Comparison of ENCODE assay signal across 8 cellular contexts in the genomic region with DNA sequence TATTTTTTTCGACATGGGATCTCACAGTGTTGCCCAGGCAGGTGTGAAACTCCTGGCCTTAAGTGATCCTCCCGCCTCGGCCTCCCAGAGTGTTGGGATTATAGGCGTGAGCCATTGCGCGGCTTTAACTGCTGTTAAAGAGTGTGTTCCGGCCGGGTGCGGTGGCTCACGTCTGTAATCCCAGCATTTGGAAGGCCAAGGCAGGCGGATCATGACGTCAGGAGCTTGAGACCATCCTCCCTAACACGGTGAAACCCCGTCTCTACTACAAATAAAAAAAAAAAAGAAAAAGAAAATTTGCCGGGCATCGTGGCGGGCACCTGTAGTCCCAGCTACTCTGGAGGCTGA. TPM values are rescaled to one million over a fixed set of nuclear protein-coding genes. Genes with fewer than 3 reads are reported as not detected.
DNase-seq lines count a peak whose midpoint lies in the region; ATAC-seq, FAIRE-seq and TF ChIP-seq lines count a peak whose summit lies in the region.

No MANE protein-coding gene starts in this region.

- ATAC-seq in GM18498 (IDR thresholded peaks at IDR 0.05; ENCODE audit: unreplicated experiment) (no peak), HG02678 (IDR thresholded peaks at IDR 0.05; ENCODE audit: unreplicated experiment) (no peak)

- TF ChIP-seq CTCF in AG10803 (conservative IDR thresholded peaks at IDR 0.05; ENCODE audit: low read length) (no peak), bronchial epithelial cell (IDR thresholded peaks at IDR 0.05; ENCODE audit: insufficient read depth, low read length, severe bottlenecking) (no peak)

- H3K9ac ChIP-seq in muscle layer of colon (ENCODE audit: low read length): peak overlapping the region; percentile 86

- peaks cover 9% of the 10 kb centered on the region for H3K4me1 ChIP-seq in muscle layer of colon (ENCODE audit: insufficient read depth, low read length)

- FAIRE-seq in bronchial epithelial cell (lab: Jason Lieb, UNC): no peak

- H3K4me3 ChIP-seq in AG10803 (ENCODE audit: low read length): peak overlapping the region; percentile 91
- peak overlapping the region; percentile 85 for H3K4me3 ChIP-seq in Jurkat, Clone E6-1 (ENCODE audit: low read length)
- H3K4me3 ChIP-seq in bronchial epithelial cell (ENCODE audit: low read depth, low read length): peak overlapping the region; percentile 75
- H3K4me3 ChIP-seq in muscle layer of colon (ENCODE audit: low read depth in 1 of 2, low read length in 2 of 2): peak overlapping the region; percentile 85 to 92

- no peaks in the 10 kb centered on the region for H3K9me3 ChIP-seq in muscle layer of colon (ENCODE audit: low read length)

- H3K36me3 ChIP-seq in bronchial epithelial cell (ENCODE audit: control insufficient read depth, insufficient read depth, low read length) (no peaks in the 10 kb centered on the region), muscle layer of colon (ENCODE audit: insufficient read depth, low read length) (no peaks in the 10 kb centered on the region)

- peak overlapping the region; percentile 98 for H3K27ac ChIP-seq in muscle layer of colon (ENCODE audit: low read depth, low read length)

- DNase-seq in AG10803 (ENCODE audit: low read depth) (peak; percentile 46), bronchial epithelial cell (ENCODE audit: low read depth) (no peak), NOMO-1 treated with dmso at 0.1 percent for 144 hours (lab: John Stamatoyannopoulos, UW; ENCODE audit: unreplicated experiment) (no peak), ecto neural progenitor cell (ENCODE audit: low spot score) (no peak)
- DNase-seq in Jurkat, Clone E6-1 (ENCODE audit: low read depth, low spot score): no peak

- H3K27me3 ChIP-seq in bronchial epithelial cell (ENCODE audit: control insufficient read depth, insufficient read depth, low read length): no peaks in the 10 kb centered on the region
- H3K27me3 ChIP-seq in muscle layer of colon (ENCODE audit: control insufficient read depth in 1 of 2, insufficient read depth in 2 of 2, low read length in 2 of 2): no peaks in the 10 kb centered on the region

RNA-seq across cellular contexts. Expression of gene RABGEF1, which starts 1.1 kb away (rescaled TPM):
- polyA plus RNA-seq in Jurkat, Clone E6-1 (2012; ENCODE audit: insufficient read depth, insufficient read length): 22.6 TPM
- total RNA-seq in bronchial epithelial cell: 35.3 and 41.5 TPM in 2 replicates
